22 cellular contexts compared by ENCODE assay signal in genomic region chr21:39705849-39706248, GRCh38. TPM values are rescaled to one million over a fixed set of nuclear protein-coding genes. Genes with fewer than 3 reads are reported as not detected.
DNase-seq lines count a peak whose midpoint lies in the region; ATAC-seq and TF ChIP-seq lines count a peak whose summit lies in the region.
"Had no signal": no experiment of that assay in that cellular context is flagged by ENCODE, and none has a peak within 500 bp of the region (broad histone marks: within the 10 kb centered on the region; RNA-seq: fewer than 3 reads in every experiment).

No MANE protein-coding gene starts in this region.

- H2AFZ ChIP-seq in GM23248, result no peak overlapping the region

- no peak overlapping the region for H3K9ac ChIP-seq in GM23248

- in situ Hi-C loops in GM23248 (cut with MboI), result no loop called here

- WGBS in GM23248 (ENCODE audit: low coverage in 1 of 2, low lambda C conversion rate in 2 of 2, missing lambda C conversion rate in 2 of 2), 2 experiments, result 33 to 47% methylated on average over 2 of the region's 2 CpGs
- 84 to 96% (median 88%) methylated on average over 2 of the region's 2 CpGs for WGBS in spleen, 5 donors

- TF ChIP-seq POLR2A in spleen (IDR thresholded peaks at IDR 0.05), result no peak

- H3K27me3 ChIP-seq in GM23248 (replicated peaks; ENCODE audit: insufficient read depth), result no peaks in the 10 kb centered on the region
- peaks cover 0 to 7% (median 0%) of the 10 kb centered on the region in 7 donors for H3K27me3 ChIP-seq in spleen (replicated peaks in 1 of 7)
- H3K27me3 ChIP-seq: BE2C had no signal

- H3K36me3 ChIP-seq in GM23248 (ENCODE audit: low read depth) (no peaks in the 10 kb centered on the region), spleen (no peaks in the 10 kb centered on the region)
- H3K36me3 ChIP-seq: BE2C, esophagus squamous epithelium had no signal

- intact Hi-C loops in spleen (cut with DNase I; ENCODE audit: low total_unique reads), result no loop called here

- H3K27ac ChIP-seq in GM23248 (no peak overlapping the region), spleen (no peak overlapping the region)
- H3K27ac ChIP-seq: esophagus squamous epithelium had no signal

- H3K4me1 ChIP-seq in GM23248 (ENCODE audit: insufficient read depth) (no peaks in the 10 kb centered on the region), spleen (no peaks in the 10 kb centered on the region)
- H3K4me1 ChIP-seq: BE2C, esophagus squamous epithelium had no signal

- H3K9me2 ChIP-seq in GM23248 (ENCODE audit: insufficient read depth), result no peaks in the 10 kb centered on the region

- H3F3A ChIP-seq in GM23248 (ENCODE audit: insufficient read depth), result no peaks in the 10 kb centered on the region

- no peak overlapping the region for H3K4me2 ChIP-seq in GM23248 (ENCODE audit: unreplicated experiment)

- H3K79me2 ChIP-seq in GM23248 (ENCODE audit: insufficient read depth), result no peaks in the 10 kb centered on the region

- H3K9me3 ChIP-seq in GM23248 (ENCODE audit: low read depth) (no peaks in the 10 kb centered on the region), spleen (peaks cover 0 to 20% (median 13%) of the 10 kb centered on the region in 8 donors)
- H3K9me3 ChIP-seq: BE2C, esophagus squamous epithelium had no signal

- no peaks in the 10 kb centered on the region for H4K20me1 ChIP-seq in GM23248 (ENCODE audit: insufficient read depth)

- H3K4me3 ChIP-seq in AG09309 (ENCODE audit: control insufficient read depth, low read depth, low read length) (no peak overlapping the region), GM23248 (no peak overlapping the region), foreskin fibroblast (ENCODE audit: low read depth in 1 of 2, low read length in 2 of 2) (no peak overlapping the region), spleen (no peak overlapping the region)
- H3K4me3 ChIP-seq: esophagus squamous epithelium had no signal

- DNase-seq in AG09309 (ENCODE audit: low read depth) (peak; percentile 13), GM23248 (peak; percentile 35), amniotic epithelial cell (ENCODE audit: low read depth) (peak; percentile 38), foreskin fibroblast (peak in 1 of 2 donors; percentile 38), NCI-H2171 (lab: John Stamatoyannopoulos, UW) (no peak), spleen (no peak)
- DNase-seq: activated CD8-positive, alpha-beta memory T cell treated with anti-CD3 and anti-CD28 coated beads for 24 hours; BE2C; Calu3; caudate nucleus; esophagus squamous epithelium; islet precursor cell; natural killer cell; NCI-H1436 treated with DMSO at 0.1 percent for 48 hours; SHP77; small intestine; stimulated activated CD8-positive, alpha-beta memory T cell treated with anti-CD3 and anti-CD28 coated beads, Interleukin-4, amount 100 ng/mL, for 48 hours had no signal

- TF ChIP-seq CTCF in AG09309 (IDR thresholded peaks at IDR 0.05; ENCODE audit: control insufficient read depth, insufficient read depth, low read depth, low read length, missing control alignments) (peak; percentile 39), foreskin fibroblast (IDR thresholded peaks at IDR 0.05; ENCODE audit: low read depth, low read length) (peak; percentile 15), spleen (IDR thresholded peaks at IDR 0.05 in 8 of 11, conservative IDR thresholded peaks at IDR 0.05 in 3 of 11) (no peak)

- no peak for ATAC-seq in GM18520 (IDR thresholded peaks at IDR 0.05; ENCODE audit: unreplicated experiment)
- no peak for ATAC-seq in GM19452 (IDR thresholded peaks at IDR 0.05; ENCODE audit: unreplicated experiment)
- ATAC-seq: natural killer cell had no signal

RNA-seq across cellular contexts. Expression of gene IGSF5, which starts 39.1 kb away (rescaled TPM):
- total RNA-seq in GM23248 (2014; rRNA removed; shearing (Covaris generic)), result not detected in 2 replicates
- polyA plus RNA-seq in GM23248 (2016; fragmentation: Nextera tagmentation; extraction: Ambion mirVana) (not detected in 2 replicates), spleen (under 1 TPM; 0.03 to 0.10 (median 0.04) TPM)
- total RNA-seq in spleen, result under 1 TPM in 2 of 7 donors, not detected in 5; 0.23 to 0.39 TPM
- total RNA-seq: activated T-helper 1 cell treated with anti-CD3 and anti-CD28 coated beads, Interleukin-12 subunit alpha, Interleukin-12 subunit beta, Interleukin-2, Interleukin-4 antibody, amounts not matched to agents 30 ng/mL and 10 ng/mL and 1 ng/mL, durations not matched to agents 14 hours and 24 hours and 36 hours; natural killer cell; NCI-H460; T-helper 2 cell treated with Interferon-gamma antibody and Interleukin-4, amounts not matched to agents 100 ng/mL and 5 ng/mL, for 36 hours had no signal

Comparison
In these comparisons a context has a peak if more than half of its experiments do, and no peak if none do; other contexts are left out.
1. DNase-seq: peak in AG09309 (single experiment), GM23248 (single experiment) and amniotic epithelial cell (single experiment); none in NCI-H2171 (single experiment) and spleen (single experiment).
2. CTCF ChIP-seq: peak in AG09309 (single experiment) and foreskin fibroblast (single experiment); none in spleen (0 of 11).